In the genomic region with DNA sequence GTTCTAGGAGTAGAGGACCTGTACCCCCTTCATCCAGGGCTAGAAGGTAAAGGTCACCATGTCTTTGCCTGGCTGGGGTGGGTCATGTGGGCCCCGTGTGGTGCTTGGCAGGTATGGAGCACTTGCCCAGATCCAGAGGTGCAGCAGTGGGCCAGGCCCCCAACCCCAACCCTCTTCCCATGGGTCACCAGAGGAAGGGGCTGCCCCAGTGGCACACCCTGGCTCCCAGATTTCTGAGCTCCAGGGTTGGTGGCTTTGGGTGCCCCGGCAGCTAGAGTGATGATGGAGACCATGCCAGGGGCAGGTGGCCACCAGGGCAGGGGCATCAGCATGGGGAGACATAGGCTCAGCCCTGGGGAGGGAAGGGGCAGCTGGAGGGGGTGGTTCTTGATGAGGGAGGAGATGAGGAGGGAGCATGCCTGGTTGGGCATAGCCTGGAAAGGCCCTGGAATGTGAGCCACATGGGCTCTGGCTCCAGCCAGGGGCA, we compare ENCODE assay signal across 1 cellular context.
TF ChIP-seq lines count a peak whose summit lies in the region.

No MANE protein-coding gene starts in this region.

TF ChIP-seq in GM23338, 12 proteins besides CTCF, POLR2A, EP300 and RAD21 (continued from another document):
- TF ChIP-seq, protein P1, sequence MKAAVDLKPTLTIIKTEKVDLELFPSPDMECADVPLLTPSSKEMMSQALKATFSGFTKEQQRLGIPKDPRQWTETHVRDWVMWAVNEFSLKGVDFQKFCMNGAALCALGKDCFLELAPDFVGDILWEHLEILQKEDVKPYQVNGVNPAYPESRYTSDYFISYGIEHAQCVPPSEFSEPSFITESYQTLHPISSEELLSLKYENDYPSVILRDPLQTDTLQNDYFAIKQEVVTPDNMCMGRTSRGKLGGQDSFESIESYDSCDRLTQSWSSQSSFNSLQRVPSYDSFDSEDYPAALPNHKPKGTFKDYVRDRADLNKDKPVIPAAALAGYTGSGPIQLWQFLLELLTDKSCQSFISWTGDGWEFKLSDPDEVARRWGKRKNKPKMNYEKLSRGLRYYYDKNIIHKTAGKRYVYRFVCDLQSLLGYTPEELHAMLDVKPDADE (IDR thresholded peaks at IDR 0.05), result no peak
TF ChIP-seq in GM23338: peak in this region for 1.
